1 cellular context compared by ENCODE assay signal in genomic region chr6:74631558-74631957, GRCh38.
TF ChIP-seq lines count a peak whose summit lies in the region.

No MANE protein-coding gene starts in this region.

TF ChIP-seq in GM23338, 12 proteins besides CTCF, POLR2A, EP300 and RAD21 (continued from another document):
- TF ChIP-seq, protein P1, sequence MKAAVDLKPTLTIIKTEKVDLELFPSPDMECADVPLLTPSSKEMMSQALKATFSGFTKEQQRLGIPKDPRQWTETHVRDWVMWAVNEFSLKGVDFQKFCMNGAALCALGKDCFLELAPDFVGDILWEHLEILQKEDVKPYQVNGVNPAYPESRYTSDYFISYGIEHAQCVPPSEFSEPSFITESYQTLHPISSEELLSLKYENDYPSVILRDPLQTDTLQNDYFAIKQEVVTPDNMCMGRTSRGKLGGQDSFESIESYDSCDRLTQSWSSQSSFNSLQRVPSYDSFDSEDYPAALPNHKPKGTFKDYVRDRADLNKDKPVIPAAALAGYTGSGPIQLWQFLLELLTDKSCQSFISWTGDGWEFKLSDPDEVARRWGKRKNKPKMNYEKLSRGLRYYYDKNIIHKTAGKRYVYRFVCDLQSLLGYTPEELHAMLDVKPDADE (IDR thresholded peaks at IDR 0.05): no peak
- TF ChIP-seq ZNF114 (CRISPR knock-in tag; IDR thresholded peaks at IDR 0.05): no peak
- TF ChIP-seq ZNF331 (CRISPR knock-in tag; IDR thresholded peaks at IDR 0.05; ENCODE audit: low read depth): no peak
- TF ChIP-seq NANOG (IDR thresholded peaks at IDR 0.05; ENCODE audit: borderline replicate concordance): no peak
- TF ChIP-seq JUNB (IDR thresholded peaks at IDR 0.05; ENCODE audit: unreplicated experiment): no peak
- TF ChIP-seq CREB1 (CRISPR knock-in tag; IDR thresholded peaks at IDR 0.05; ENCODE audit: low read depth): no peak
- TF ChIP-seq, protein P2, sequence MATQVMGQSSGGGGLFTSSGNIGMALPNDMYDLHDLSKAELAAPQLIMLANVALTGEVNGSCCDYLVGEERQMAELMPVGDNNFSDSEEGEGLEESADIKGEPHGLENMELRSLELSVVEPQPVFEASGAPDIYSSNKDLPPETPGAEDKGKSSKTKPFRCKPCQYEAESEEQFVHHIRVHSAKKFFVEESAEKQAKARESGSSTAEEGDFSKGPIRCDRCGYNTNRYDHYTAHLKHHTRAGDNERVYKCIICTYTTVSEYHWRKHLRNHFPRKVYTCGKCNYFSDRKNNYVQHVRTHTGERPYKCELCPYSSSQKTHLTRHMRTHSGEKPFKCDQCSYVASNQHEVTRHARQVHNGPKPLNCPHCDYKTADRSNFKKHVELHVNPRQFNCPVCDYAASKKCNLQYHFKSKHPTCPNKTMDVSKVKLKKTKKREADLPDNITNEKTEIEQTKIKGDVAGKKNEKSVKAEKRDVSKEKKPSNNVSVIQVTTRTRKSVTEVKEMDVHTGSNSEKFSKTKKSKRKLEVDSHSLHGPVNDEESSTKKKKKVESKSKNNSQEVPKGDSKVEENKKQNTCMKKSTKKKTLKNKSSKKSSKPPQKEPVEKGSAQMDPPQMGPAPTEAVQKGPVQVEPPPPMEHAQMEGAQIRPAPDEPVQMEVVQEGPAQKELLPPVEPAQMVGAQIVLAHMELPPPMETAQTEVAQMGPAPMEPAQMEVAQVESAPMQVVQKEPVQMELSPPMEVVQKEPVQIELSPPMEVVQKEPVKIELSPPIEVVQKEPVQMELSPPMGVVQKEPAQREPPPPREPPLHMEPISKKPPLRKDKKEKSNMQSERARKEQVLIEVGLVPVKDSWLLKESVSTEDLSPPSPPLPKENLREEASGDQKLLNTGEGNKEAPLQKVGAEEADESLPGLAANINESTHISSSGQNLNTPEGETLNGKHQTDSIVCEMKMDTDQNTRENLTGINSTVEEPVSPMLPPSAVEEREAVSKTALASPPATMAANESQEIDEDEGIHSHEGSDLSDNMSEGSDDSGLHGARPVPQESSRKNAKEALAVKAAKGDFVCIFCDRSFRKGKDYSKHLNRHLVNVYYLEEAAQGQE (IDR thresholded peaks at IDR 0.05; ENCODE audit: unreplicated experiment): no peak
- no peak for TF ChIP-seq POLR2AphosphoS5 (IDR thresholded peaks at IDR 0.05; ENCODE audit: low read depth)
